14 cellular contexts compared by ENCODE assay signal in the genomic region with DNA sequence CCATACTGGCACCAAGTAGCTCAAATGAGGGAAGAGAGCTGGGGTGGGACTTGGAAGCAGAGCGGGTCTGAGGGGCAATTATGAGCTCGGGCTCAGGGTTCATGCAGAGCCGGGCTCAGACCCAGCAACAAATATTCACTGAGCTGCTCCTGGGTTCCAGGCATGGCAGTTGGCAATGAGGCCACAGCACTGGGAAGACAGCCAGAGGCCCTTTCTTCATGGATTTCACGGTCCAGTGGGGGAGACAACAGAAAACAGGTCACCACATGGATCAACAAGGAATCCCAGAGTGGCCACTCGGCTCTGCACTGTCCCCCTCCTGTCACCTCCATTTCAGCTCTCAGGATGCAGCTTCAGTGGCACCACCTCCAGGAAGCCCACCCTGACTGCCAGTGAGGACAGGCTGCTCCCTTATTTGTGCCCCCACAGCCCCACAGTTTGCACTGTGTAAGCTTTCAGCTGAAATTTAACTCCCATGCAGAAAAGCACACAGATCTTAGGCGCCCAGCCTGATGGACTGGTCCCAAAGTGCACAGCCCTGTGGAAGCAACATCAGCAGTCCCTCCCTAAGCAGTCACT. TPM values are rescaled to one million over a fixed set of nuclear protein-coding genes. Genes with fewer than 3 reads are reported as not detected.
DNase-seq lines count a peak whose midpoint lies in the region; ATAC-seq and TF ChIP-seq lines count a peak whose summit lies in the region.
"Had no signal": no experiment of that assay in that cellular context is flagged by ENCODE, and none has a peak within 500 bp of the region (broad histone marks: within the 10 kb centered on the region; RNA-seq: fewer than 3 reads in every experiment).

No MANE protein-coding gene starts in this region.

- WGBS in sigmoid colon, 2 donors: 41 to 66% methylated on average over 6 of the region's 6 CpGs

- peaks cover 12% of the 10 kb centered on the region; the same call in 1 of the 2 replicates for H3K79me2 ChIP-seq in PC-3 (ENCODE audit: low read length)

- ATAC-seq in PC-3 (no peak), esophagus mucosa (peak; percentile 30), T-helper 17 cell (no peak)

- H3K9ac ChIP-seq in PC-3 (ENCODE audit: low read length): peak overlapping the region; percentile 60; the same call in 1 of the 2 replicates
- H3K9ac ChIP-seq: BLaER1 had no signal

- H3K4me1 ChIP-seq in PC-3 (ENCODE audit: insufficient read depth, low read length) (peaks cover 43% of the 10 kb centered on the region), sigmoid colon (peaks cover 0 to 11% (median 4%) of the 10 kb centered on the region in 4 donors)

- no peaks in the 10 kb centered on the region for H3K9me2 ChIP-seq in PC-3 (replicated peaks; ENCODE audit: low read length)

- no peak overlapping the region for H3K4me2 ChIP-seq in PC-3 (ENCODE audit: low read length)
- H3K4me2 ChIP-seq: BLaER1 had no signal

- no peak overlapping the region for H3K27ac Mint-ChIP-seq in T-helper 17 cell
- H3K27ac Mint-ChIP-seq: stimulated activated naive CD8-positive, alpha-beta T cell treated with anti-CD3 and anti-CD28 coated beads, Interleukin-15, Interleukin-2, amounts not matched to agents 100 ng/mL and 50 ng/mL, for 24 hours had no signal

- H3K4me3 ChIP-seq in PC-3 (ENCODE audit: low read length) (no peak overlapping the region), sigmoid colon (no peak overlapping the region)
- H3K4me3 ChIP-seq: BLaER1, cardiac muscle cell, mucosa of descending colon had no signal

- DNase-seq in DMS79 treated with DMSO at 0.1 percent for 48 hours (lab: John Stamatoyannopoulos, UW): peak; percentile 80
- DNase-seq in PC-3: no peak
- DNase-seq in pons (ENCODE audit: low spot score): peak; percentile 49
- no peak for DNase-seq in dermis blood vessel endothelial cell
- DNase-seq in H4 (ENCODE audit: low spot score): no peak
- DNase-seq in T-helper 17 cell: no peak
- no peak for DNase-seq in sigmoid colon
- DNase-seq: activated CD4-positive, alpha-beta T cell treated with anti-CD3 and anti-CD28 coated beads, Interleukin-2, amount 50 U/mL, for 48 hours; NCI-H2227 treated with DMSO at 0.1 percent for 48 hours had no signal

- H3K27me3 ChIP-seq in PC-3 (ENCODE audit: low read length): no peaks in the 10 kb centered on the region
- H3K27me3 ChIP-seq in sigmoid colon: no peaks in the 10 kb centered on the region
- H3K27me3 ChIP-seq: BLaER1, cardiac muscle cell had no signal

- H3K36me3 ChIP-seq in PC-3 (ENCODE audit: low read depth, low read length): no peaks in the 10 kb centered on the region
- no peaks in the 10 kb centered on the region for H3K36me3 ChIP-seq in sigmoid colon
- H3K36me3 ChIP-seq: BLaER1, cardiac muscle cell had no signal

- no peaks in the 10 kb centered on the region for H3K36me3 Mint-ChIP-seq in T-helper 17 cell (ENCODE audit: low read depth)

- TF ChIP-seq CTCF in PC-3 (conservative IDR thresholded peaks at IDR 0.05; ENCODE audit: low read depth, low read length) (no peak), sigmoid colon (IDR thresholded peaks at IDR 0.05) (no peak)

- H3K9me3 ChIP-seq in PC-3 (ENCODE audit: low read length) (no peaks in the 10 kb centered on the region), T-helper 17 cell (ENCODE audit: control insufficient read depth, low read length, poor library complexity, severe bottlenecking) (no peaks in the 10 kb centered on the region), sigmoid colon (no peaks in the 10 kb centered on the region)
- H3K9me3 ChIP-seq: BLaER1, mucosa of descending colon had no signal

- no peak overlapping the region for H2AFZ ChIP-seq in PC-3 (ENCODE audit: low read length)

- no peak overlapping the region for H3K4me3 Mint-ChIP-seq in T-helper 17 cell
- H3K4me3 Mint-ChIP-seq: stimulated activated naive CD8-positive, alpha-beta T cell treated with anti-CD3 and anti-CD28 coated beads, Interleukin-15, Interleukin-2, amounts not matched to agents 100 ng/mL and 50 ng/mL, for 24 hours had no signal

- no TSS peak for BruUV-seq in PC-3 (replicated peaks; lab: Mats Ljungman, UMichigan)

- peaks cover 7% of the 10 kb centered on the region for H3K4me1 Mint-ChIP-seq in T-helper 17 cell

- POLR2A ChIA-PET in PC-3 (lab: Charles Lee; ENCODE audit: unreplicated experiment): interaction anchor here (0.6 kb wide), 2 partner anchors 33 to 173 kb away, joined by 3 to 4 read pairs; no protein-coding TSS in a partner anchor

- intact Hi-C loops in PC-3 (cut with micrococcal nuclease) (loop anchor here (2.0 to 5.0 kb wide), 2 partner anchors 43 to 47 kb away; a partner anchor contains a TSS), sigmoid colon (cut with DNase I) (loop anchor here (5.0 kb wide), 1 partner anchor 52 kb away; no protein-coding TSS in a partner anchor)

- TF ChIP-seq EP300 in sigmoid colon (IDR thresholded peaks at IDR 0.05): no peak

- H4K20me1 ChIP-seq in PC-3 (ENCODE audit: low read length): no peaks in the 10 kb centered on the region
- H4K20me1 ChIP-seq: BLaER1 had no signal

- no peak for TF ChIP-seq POLR2A in sigmoid colon (IDR thresholded peaks at IDR 0.05)

- CTCF ChIA-PET in PC-3 (lab: Charles Lee): interaction anchor here (0.7 kb wide), 1 partner anchor 101 kb away, joined by 6 read pairs; no protein-coding TSS in a partner anchor

- H3K27ac ChIP-seq in PC-3 (ENCODE audit: low read length): peak overlapping the region; percentile 86
- H3K27ac ChIP-seq in sigmoid colon: no peak overlapping the region
- H3K27ac ChIP-seq: BLaER1, cardiac muscle cell had no signal

- no peaks in the 10 kb centered on the region for H3F3A ChIP-seq in PC-3 (ENCODE audit: low read length, unreplicated experiment)

- H3K27me3 Mint-ChIP-seq in T-helper 17 cell: peaks cover 16% of the 10 kb centered on the region
- H3K27me3 Mint-ChIP-seq: stimulated activated naive CD8-positive, alpha-beta T cell treated with anti-CD3 and anti-CD28 coated beads, Interleukin-15, Interleukin-2, amounts not matched to agents 100 ng/mL and 50 ng/mL, for 24 hours had no signal

RNA-seq across cellular contexts. Expression of a gene that starts 22.4 kb away (rescaled TPM):
- total RNA-seq in PC-3 (2014; rRNA removed) (13.8 and 28.1 TPM in 2 replicates), esophagus mucosa (21.9 TPM), dermis blood vessel endothelial cell (2.7 and 3.3 TPM in 2 replicates), T-helper 17 cell (1 to 10 TPM; 9.1 to 9.3 TPM), sigmoid colon (1 to 10 TPM in 3 of 4 donors, not detected in 1; 2.5 to 4.4 (median 3.6) TPM)
- 3.7 and 10.6 TPM in 2 replicates for total RNA-seq in H4 (2014; rRNA removed; shearing (Covaris generic))
- polyA plus RNA-seq in sigmoid colon: 10 to 100 TPM in 1 of 3 donors, 1 to 10 TPM in 2; 2.5 to 10.8 (median 7.2) TPM

RNA-seq across cellular contexts. Expression of a gene that starts 34.1 kb away (rescaled TPM):
- total RNA-seq in PC-3 (2014; rRNA removed): 459 and 567 TPM in 2 replicates
- total RNA-seq in esophagus mucosa: 146 TPM
- 121 and 192 TPM in 2 replicates for total RNA-seq in dermis blood vessel endothelial cell
- 10.1 and 14.2 TPM in 2 replicates for total RNA-seq in H4 (2014; rRNA removed; shearing (Covaris generic))
- total RNA-seq in T-helper 17 cell: not detected
- total RNA-seq in sigmoid colon: 1 to 10 TPM; 3.3 to 6.4 (median 4.9) TPM
- polyA plus RNA-seq in sigmoid colon: 10 to 100 TPM in 1 of 3 donors, 1 to 10 TPM in 2; 6.0 to 24.7 (median 9.9) TPM

RNA-seq across cellular contexts. Expression of a gene that starts 47.0 kb away (rescaled TPM):
- total RNA-seq in PC-3 (2014; rRNA removed) (9.6 and 11.6 TPM in 2 replicates), esophagus mucosa (11.4 TPM), dermis blood vessel endothelial cell (9.5 and 10.3 TPM in 2 replicates), T-helper 17 cell (1 to 10 TPM; 4.3 to 6.9 TPM), sigmoid colon (1 to 10 TPM; 2.5 to 7.1 (median 3.2) TPM)
- 4.7 and 8.5 TPM in 2 replicates for total RNA-seq in H4 (2014; rRNA removed; shearing (Covaris generic))
- polyA plus RNA-seq in sigmoid colon: 1 to 10 TPM; 3.7 to 7.4 (median 6.0) TPM

Comparison
In these comparisons a context has a peak if more than half of its experiments do, and no peak if none do; other contexts are left out.
1. DNase-seq: peak in DMS79 treated with DMSO at 0.1 percent for 48 hours (single experiment) and pons (single experiment); none in PC-3 (single experiment), dermis blood vessel endothelial cell (single experiment), H4 (single experiment), T-helper 17 cell (0 of 3) and sigmoid colon (single experiment).